In the genomic region with DNA sequence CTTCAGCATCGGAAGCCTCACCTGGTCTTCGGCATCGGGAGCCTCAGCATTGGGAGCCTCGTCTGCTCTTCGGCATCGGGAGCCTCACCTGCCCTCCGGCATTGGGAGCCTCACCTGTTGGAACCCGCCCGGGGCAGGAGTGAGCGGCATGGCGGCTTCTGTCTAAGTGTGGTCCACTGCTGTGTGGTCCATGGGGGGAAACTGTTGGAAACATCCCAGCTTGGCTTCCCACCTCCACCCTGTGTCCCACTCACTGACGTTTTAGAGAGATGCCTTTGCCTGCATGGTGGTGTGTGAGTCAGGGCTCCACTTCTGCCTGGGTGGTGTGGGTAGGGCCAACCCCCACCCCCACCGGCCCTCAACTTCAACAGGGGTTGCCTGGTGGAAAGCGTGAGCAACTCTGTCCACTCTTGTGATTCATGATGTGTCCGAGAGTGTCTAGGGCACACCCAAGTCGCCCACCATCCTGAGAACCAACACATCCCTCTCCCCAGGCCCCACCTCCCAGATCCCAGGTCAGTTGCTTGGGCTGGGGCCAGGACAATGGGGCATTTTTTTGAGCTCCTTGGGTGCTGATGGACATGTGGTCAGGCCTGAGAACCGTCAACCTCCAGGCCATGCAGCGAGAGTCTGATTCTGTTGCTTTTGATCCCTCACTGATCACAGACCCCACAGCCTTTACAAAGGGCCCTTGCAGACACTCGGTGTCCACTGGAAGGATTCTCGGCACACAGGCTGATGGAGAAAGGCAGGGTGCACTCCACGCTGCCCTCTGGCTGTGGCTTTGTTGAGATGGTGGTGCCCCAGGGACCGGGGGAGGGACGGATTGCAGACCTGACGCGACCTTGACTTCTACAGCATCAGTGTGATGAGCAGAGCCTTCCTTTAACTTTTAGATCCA, we compare ENCODE assay signal across 9 cellular contexts.
A peak's percentile ranks its signal among the peaks of the same experiment; 100 is the strongest.
DNase-seq lines count a peak whose midpoint lies in the region; TF ChIP-seq lines count a peak whose summit lies in the region.
"Had no signal": no experiment of that assay in that cellular context is flagged by ENCODE, and none has a peak within 500 bp of the region (broad histone marks: within the 10 kb centered on the region; RNA-seq: fewer than 3 reads in every experiment).

No MANE protein-coding gene starts in this region.

- in situ Hi-C loops in G401 (cut with HindIII; ENCODE audit: low sequenced_read_pairs) = no loop called here

- TF ChIP-seq CTCF in Loucy (conservative IDR thresholded peaks at IDR 0.05; ENCODE audit: low read length) (peak; percentile 50), fibroblast of mammary gland (conservative IDR thresholded peaks at IDR 0.05; ENCODE audit: control insufficient read depth, insufficient read depth, low read depth, low read length) (no peak), osteocyte (IDR thresholded peaks at IDR 0.05) (peak; percentile 33)

- no peaks in the 10 kb centered on the region for H3K9me3 ChIP-seq in Loucy (ENCODE audit: insufficient read depth, low read depth, low read length)

- H3K36me3 Mint-ChIP-seq in osteocyte (ENCODE audit: unreplicated experiment) = peaks cover 6% of the 10 kb centered on the region

- no peaks in the 10 kb centered on the region for H3K79me2 ChIP-seq in Loucy (ENCODE audit: insufficient read depth, low read length)

- H2AFZ ChIP-seq in Loucy (ENCODE audit: low read length) = no peak overlapping the region

- H3K4me3 Mint-ChIP-seq in osteocyte (ENCODE audit: unreplicated experiment) = no peak overlapping the region
- H3K4me3 Mint-ChIP-seq: effector memory CD8-positive, alpha-beta T cell had no signal

- H4K20me1 ChIP-seq in Loucy (ENCODE audit: insufficient read depth, low read length, poor library complexity, severe bottlenecking) = no peaks in the 10 kb centered on the region

- H3K9me2 ChIP-seq in Loucy (replicated peaks; ENCODE audit: low read depth, low read length) = no peaks in the 10 kb centered on the region

- no peaks in the 10 kb centered on the region for H3K27me3 Mint-ChIP-seq in osteocyte (ENCODE audit: unreplicated experiment)
- H3K27me3 Mint-ChIP-seq: effector memory CD8-positive, alpha-beta T cell had no signal

- H3K9me3 Mint-ChIP-seq in osteocyte (ENCODE audit: unreplicated experiment) = no peaks in the 10 kb centered on the region
- H3K9me3 Mint-ChIP-seq: effector memory CD8-positive, alpha-beta T cell had no signal

- DNase-seq in G401 (ENCODE audit: low spot score) (peak; percentile 13), fibroblast of mammary gland (ENCODE audit: low read depth) (peak; percentile 20), osteocyte (ENCODE audit: extremely low spot score, unreplicated experiment) (no peak), NCI-H1417 treated with DMSO at 0.1 percent for 48 hours (lab: John Stamatoyannopoulos, UW) (no peak), NCI-H1417 (lab: John Stamatoyannopoulos, UW) (no peak)
- DNase-seq in stimulated activated CD4-positive, alpha-beta T cell treated with anti-CD3 and anti-CD28 coated beads, Interleukin-1b, Interleukin-23, amount 100 ng/mL, for 48 hours = no peak
- DNase-seq: effector memory CD8-positive, alpha-beta T cell; NCI-H446 treated with DMSO at 0.1 percent for 48 hours had no signal

- no peak overlapping the region for H3K4me2 ChIP-seq in Loucy (ENCODE audit: low read depth, low read length, poor library complexity, severe bottlenecking)

- no peaks in the 10 kb centered on the region for H3K27me3 ChIP-seq in Loucy (ENCODE audit: insufficient read depth, low read length, poor library complexity, severe bottlenecking)

- H3F3A ChIP-seq in Loucy (ENCODE audit: low read depth) = no peaks in the 10 kb centered on the region

- H3K4me1 ChIP-seq in Loucy (ENCODE audit: insufficient read depth, low read length, poor library complexity, severe bottlenecking) = no peaks in the 10 kb centered on the region

- no peak overlapping the region for H3K4me3 ChIP-seq in Loucy (ENCODE audit: low read length, poor library complexity, severe bottlenecking)
- no peak overlapping the region for H3K4me3 ChIP-seq in fibroblast of mammary gland (ENCODE audit: control insufficient read depth, low read depth, low read length)

- H3K4me1 Mint-ChIP-seq in osteocyte (ENCODE audit: unreplicated experiment) = peaks cover 3% of the 10 kb centered on the region

- H3K36me3 ChIP-seq in Loucy (ENCODE audit: insufficient read depth, low read length) = peaks cover 5% of the 10 kb centered on the region; the same call in 1 of the 2 replicates

- H3K9ac ChIP-seq in Loucy (ENCODE audit: low read depth, low read length, poor library complexity, severe bottlenecking) = no peak overlapping the region

- H3K27ac Mint-ChIP-seq in osteocyte (ENCODE audit: unreplicated experiment) = no peak overlapping the region
- H3K27ac Mint-ChIP-seq: effector memory CD8-positive, alpha-beta T cell had no signal

Comparison
In these comparisons a context has a peak if more than half of its experiments do, and no peak if none do; other contexts are left out.
1. DNase-seq: peak in G401 (single experiment) and fibroblast of mammary gland (single experiment); none in osteocyte (single experiment), NCI-H1417 treated with DMSO at 0.1 percent for 48 hours (single experiment), NCI-H1417 (0 of 3) and stimulated activated CD4-positive, alpha-beta T cell treated with anti-CD3 and anti-CD28 coated beads, Interleukin-1b, Interleukin-23, amount 100 ng/mL, for 48 hours (single experiment).